In genomic region chr1:192513697-192514096, GRCh38 we compare ENCODE assay signal across 10 cellular contexts.
"Had no signal": no experiment of that assay in that cellular context is flagged by ENCODE, and none has a peak within 500 bp of the region (broad histone marks: within the 10 kb centered on the region; RNA-seq: fewer than 3 reads in every experiment).

No MANE protein-coding gene starts in this region.

- H3K27ac ChIP-seq: ovary, tibial artery, WERI-Rb-1 had no signal

- H3K27me3 ChIP-seq: adrenal gland, ovary, tibial artery had no signal

- H3K36me3 ChIP-seq: adrenal gland, ovary, tibial artery, WERI-Rb-1 had no signal

- ATAC-seq: activated T-helper 17 cell treated with anti-CD3 and anti-CD28 coated beads, Interleukin-2, amount 50 U/mL, for 72 hours; left colon had no signal

- H3K9me3 ChIP-seq: adrenal gland, ovary, tibial artery had no signal

- H3K4me1 ChIP-seq: adrenal gland had no signal

- DNase-seq: activated CD4-positive, alpha-beta T cell treated with anti-CD3 and anti-CD28 coated beads for 4 hours; activated naive CD4-positive, alpha-beta T cell treated with anti-CD3 and anti-CD28 coated beads, Interleukin-2, amount 10 ng/mL, durations not matched to agents 7 days and 5 days; adrenal gland; central memory CD4-positive, alpha-beta T cell; glutamatergic neuron; left colon; ovary; tibial artery; WERI-Rb-1 had no signal

- H3K4me3 ChIP-seq: adrenal gland, ovary, tibial artery had no signal
